19 cellular contexts compared by ENCODE assay signal in genomic region chr9:11893331-11893730, GRCh38.
A peak's percentile ranks its signal among the peaks of the same experiment; 100 is the strongest.
DNase-seq lines count a peak whose midpoint lies in the region; ATAC-seq, FAIRE-seq and TF ChIP-seq lines count a peak whose summit lies in the region.
"Had no signal": no experiment of that assay in that cellular context is flagged by ENCODE, and none has a peak within 500 bp of the region (broad histone marks: within the 10 kb centered on the region; RNA-seq: fewer than 3 reads in every experiment).

No MANE protein-coding gene starts in this region.

- no peaks in the 10 kb centered on the region for H4K20me1 ChIP-seq in GM23248 (ENCODE audit: insufficient read depth)
- no peaks in the 10 kb centered on the region for H4K20me1 ChIP-seq in astrocyte (ENCODE audit: insufficient read depth, low read length)

- no peaks in the 10 kb centered on the region for H3K9me2 ChIP-seq in GM23248 (ENCODE audit: insufficient read depth)

- peaks cover 17% of the 10 kb centered on the region for H3K4me1 Mint-ChIP-seq in astrocyte (ENCODE audit: low read depth, unreplicated experiment)
- H3K4me1 Mint-ChIP-seq: CD14-positive monocyte had no signal

- peaks cover 7% of the 10 kb centered on the region; the same call in 1 of the 2 replicates for H3F3A ChIP-seq in GM23248 (ENCODE audit: insufficient read depth)

- H3K14ac ChIP-seq in trophoblast cell (ENCODE audit: low read length), result no peak overlapping the region

- ATAC-seq in left lobe of liver, result no peak
- no peak for ATAC-seq in GM19455 (IDR thresholded peaks at IDR 0.05; ENCODE audit: unreplicated experiment)
- ATAC-seq: A549 had no signal

- H3K4me3 ChIP-seq in GM23248 (no peak overlapping the region), astrocyte (ENCODE audit: insufficient read depth, low read depth, low read length) (no peak overlapping the region), fibroblast of the aortic adventitia (ENCODE audit: low read depth, low read length) (no peak overlapping the region), trophoblast cell (ENCODE audit: low read depth, low read length) (no peak overlapping the region), H7 (ENCODE audit: insufficient read depth, low read depth, low read length) (no peak overlapping the region)
- H3K4me3 ChIP-seq: A549 had no signal

- 0 out of 2 replicates have a peak overlapping the region, but pooled peaks have one; percentile 34 for H2AFZ ChIP-seq in GM23248
- peak overlapping the region; percentile 10 for H2AFZ ChIP-seq in astrocyte (ENCODE audit: low read depth, low read length)
- no peak overlapping the region for H2AFZ ChIP-seq in trophoblast cell (ENCODE audit: insufficient read depth, low read length, poor library complexity)

- H3K36me3 Mint-ChIP-seq in astrocyte (ENCODE audit: low read depth, unreplicated experiment), result no peaks in the 10 kb centered on the region
- H3K36me3 Mint-ChIP-seq: CD14-positive monocyte had no signal

- no peak overlapping the region for H4K91ac ChIP-seq in trophoblast cell (ENCODE audit: low read depth, low read length)

- H3K23ac ChIP-seq in trophoblast cell (ENCODE audit: low read length), result no peak overlapping the region

- peaks cover 14% of the 10 kb centered on the region for H3K4me1 ChIP-seq in GM23248 (ENCODE audit: insufficient read depth)
- H3K4me1 ChIP-seq in astrocyte (ENCODE audit: insufficient read depth, low read length), result peaks cover 6% of the 10 kb centered on the region
- peaks cover 2 to 8% of the 10 kb centered on the region in 2 experiments for H3K4me1 ChIP-seq in trophoblast cell (ENCODE audit: control insufficient read depth in 1 of 2, insufficient read depth in 2 of 2, low read length in 2 of 2)
- H3K4me1 ChIP-seq: A549, Caco-2 had no signal

- H3K79me2 ChIP-seq in GM23248 (ENCODE audit: insufficient read depth) (no peaks in the 10 kb centered on the region), astrocyte (ENCODE audit: insufficient read depth, low read length) (no peaks in the 10 kb centered on the region), trophoblast cell (ENCODE audit: control insufficient read depth, insufficient read depth, low read length, poor library complexity) (no peaks in the 10 kb centered on the region)

- H2BK5ac ChIP-seq in trophoblast cell (ENCODE audit: low read depth, low read length, poor library complexity), result no peak overlapping the region

- H3K79me1 ChIP-seq in trophoblast cell (ENCODE audit: low read length), result peaks cover 4% of the 10 kb centered on the region

- H3K4me2 ChIP-seq in GM23248 (ENCODE audit: unreplicated experiment), result peak overlapping the region; percentile 13
- no peak overlapping the region for H3K4me2 ChIP-seq in astrocyte (ENCODE audit: low read length)
- no peak overlapping the region for H3K4me2 ChIP-seq in trophoblast cell (ENCODE audit: low read length)
- H3K4me2 ChIP-seq: A549 had no signal

- peak overlapping the region; percentile 98 for H3K27ac Mint-ChIP-seq in astrocyte (ENCODE audit: unreplicated experiment)
- H3K27ac Mint-ChIP-seq: CD14-positive monocyte had no signal

- DNase-seq in GM23248 (peak; percentile 73), astrocyte (ENCODE audit: low read depth) (peak; percentile 37), fibroblast of the aortic adventitia (ENCODE audit: low read depth) (peak; percentile 76), trophoblast cell (peak in 1 of 2 donors; percentile 12), left lobe of liver (ENCODE audit: low spot score) (no peak), Kasumi-1 (lab: John Stamatoyannopoulos, UW) (no peak), H7 (no peak)
- DNase-seq: Caco-2, KG1, NCI-H1092 treated with DMSO at 0.1 percent for 48 hours, NCI-H1694, NCI-H2107, NCI-H226, NCI-H526 treated with DMSO at 0.1 percent for 48 hours had no signal

- no peak overlapping the region for H4K12ac ChIP-seq in trophoblast cell (ENCODE audit: low read depth, low read length)

- TF ChIP-seq CTCF in astrocyte (IDR thresholded peaks at IDR 0.05; ENCODE audit: insufficient read depth, low read depth, low read length) (no peak), fibroblast of the aortic adventitia (IDR thresholded peaks at IDR 0.05; ENCODE audit: insufficient read depth, low read length) (no peak)

- H3K36me3 ChIP-seq in GM23248 (ENCODE audit: low read depth) (no peaks in the 10 kb centered on the region), astrocyte (ENCODE audit: insufficient read depth, low read length) (no peaks in the 10 kb centered on the region), trophoblast cell (ENCODE audit: control insufficient read depth in 1 of 2, insufficient read depth in 2 of 2, low read length in 2 of 2) (no peaks in the 10 kb centered on the region), H7 (replicated peaks; ENCODE audit: control insufficient read depth, insufficient read depth, low read length) (no peaks in the 10 kb centered on the region)

- H3K4ac ChIP-seq in trophoblast cell (ENCODE audit: low read depth, low read length), result no peak overlapping the region

- H3K27ac ChIP-seq in GM23248 (peak overlapping the region; percentile 50), astrocyte (ENCODE audit: low read depth, low read length) (peak overlapping the region; percentile 26), trophoblast cell (ENCODE audit: low read depth, low read length) (peak overlapping the region; percentile 68)
- H3K27ac ChIP-seq: A549, RWPE1 had no signal

- H3K9me3 ChIP-seq in GM23248 (ENCODE audit: low read depth) (no peaks in the 10 kb centered on the region), astrocyte (ENCODE audit: insufficient read depth, low read depth, low read length) (peaks cover 3% of the 10 kb centered on the region), trophoblast cell (ENCODE audit: insufficient read depth, low read depth, low read length) (no peaks in the 10 kb centered on the region)
- H3K9me3 ChIP-seq: A549, Caco-2 had no signal

- H3K4me3 Mint-ChIP-seq in astrocyte (ENCODE audit: unreplicated experiment), result no peak overlapping the region
- H3K4me3 Mint-ChIP-seq: CD14-positive monocyte had no signal

- no peak overlapping the region for H2BK12ac ChIP-seq in trophoblast cell (ENCODE audit: low read length)

- no peak overlapping the region for H3K9ac ChIP-seq in GM23248
- no peak overlapping the region for H3K9ac ChIP-seq in astrocyte (ENCODE audit: low read length)
- H3K9ac ChIP-seq in trophoblast cell (ENCODE audit: low read length), result no peak overlapping the region

- H3K27me3 ChIP-seq in GM23248 (replicated peaks; ENCODE audit: insufficient read depth) (no peaks in the 10 kb centered on the region), astrocyte (ENCODE audit: insufficient read depth, low read length) (no peaks in the 10 kb centered on the region), trophoblast cell (ENCODE audit: insufficient read depth, low read length) (no peaks in the 10 kb centered on the region), H7 (ENCODE audit: control insufficient read depth, insufficient read depth, low read length) (no peaks in the 10 kb centered on the region)

- no peak for FAIRE-seq in astrocyte (lab: Jason Lieb, UNC)
- FAIRE-seq: A549, H1 had no signal

- peaks cover 6% of the 10 kb centered on the region for H3K9me3 Mint-ChIP-seq in astrocyte (ENCODE audit: unreplicated experiment)

- H2BK120ac ChIP-seq in trophoblast cell (ENCODE audit: insufficient read depth, low read length, poor library complexity), result no peak overlapping the region

- no peak overlapping the region for H3K18ac ChIP-seq in trophoblast cell (ENCODE audit: low read length)

- in situ Hi-C loops in GM23248 (cut with MboI), result no loop called here

- peak overlapping the region; percentile 48 for H4K8ac ChIP-seq in trophoblast cell (ENCODE audit: low read depth, low read length)

- H3K27me3 Mint-ChIP-seq in astrocyte (ENCODE audit: low read depth, unreplicated experiment), result no peaks in the 10 kb centered on the region

- H2AK5ac ChIP-seq in trophoblast cell (ENCODE audit: low read length), result no peak overlapping the region

Comparison
In these comparisons a context has a peak if more than half of its experiments do, and no peak if none do; other contexts are left out.
1. DNase-seq: peak in GM23248 (single experiment), astrocyte (single experiment) and fibroblast of the aortic adventitia (single experiment); none in left lobe of liver (single experiment), Kasumi-1 (0 of 2) and H7 (single experiment).
2. Peak in every context shown above with its lines, with median percentiles within 50 percentile points of each other: H3K27ac ChIP-seq.